In genomic region chr9:8719833-8720486, GRCh38 we compare ENCODE assay signal across 17 cellular contexts.
DNase-seq lines count a peak whose midpoint lies in the region; ATAC-seq and TF ChIP-seq lines count a peak whose summit lies in the region.
"Had no signal": no experiment of that assay in that cellular context is flagged by ENCODE, and none has a peak within 500 bp of the region (broad histone marks: within the 10 kb centered on the region; RNA-seq: fewer than 3 reads in every experiment).

No MANE protein-coding gene starts in this region.

- no peak overlapping the region for H2BK20ac ChIP-seq in H9 (ENCODE audit: low read depth, low read length, poor library complexity, severe bottlenecking)

- no peak overlapping the region for H4K5ac ChIP-seq in H9 (ENCODE audit: insufficient read length, low read depth, low read length)

- H3K9ac ChIP-seq in trophoblast cell (ENCODE audit: low read length) (no peak overlapping the region), mesenchymal stem cell (ENCODE audit: low read length) (no peak overlapping the region), H9 (ENCODE audit: extremely low read depth, insufficient read length, low read length) (no peak overlapping the region)

- no peak overlapping the region for H4K12ac ChIP-seq in trophoblast cell (ENCODE audit: low read depth, low read length)

- peak; percentile 62 for ATAC-seq in activated T-helper 17 cell treated with anti-CD3 and anti-CD28 coated beads, Interleukin-2, amount 50 U/mL, for 72 hours (replicated peaks)
- no peak for ATAC-seq in GM18505 (IDR thresholded peaks at IDR 0.05; ENCODE audit: unreplicated experiment)

- no peak overlapping the region for H2BK12ac ChIP-seq in trophoblast cell (ENCODE audit: low read length)
- no peak overlapping the region for H2BK12ac ChIP-seq in mesenchymal stem cell (ENCODE audit: low read length in 2 of 2)
- H2BK12ac ChIP-seq in H9 (ENCODE audit: insufficient read length, low read depth, low read length): no peak overlapping the region

- H2AFZ ChIP-seq in trophoblast cell (ENCODE audit: insufficient read depth, low read length, poor library complexity): no peak overlapping the region
- H2AFZ ChIP-seq in mesenchymal stem cell (ENCODE audit: low read depth, low read length): no peak overlapping the region
- no peak overlapping the region for H2AFZ ChIP-seq in H9 (ENCODE audit: low read length)

- H2AK5ac ChIP-seq in trophoblast cell (ENCODE audit: low read length) (no peak overlapping the region), mesenchymal stem cell (ENCODE audit: low read length, severe bottlenecking) (no peak overlapping the region), H9 (ENCODE audit: insufficient read length, low read length) (no peak overlapping the region)

- H3K4me2 ChIP-seq in trophoblast cell (ENCODE audit: low read length) (no peak overlapping the region), mesenchymal stem cell (ENCODE audit: low read length, poor library complexity, severe bottlenecking) (no peak overlapping the region), H9 (ENCODE audit: insufficient read depth, insufficient read length, low read length) (no peak overlapping the region)

- H3K9me3 ChIP-seq in HEK293 (ENCODE audit: control insufficient read depth, insufficient read depth, low read depth, low read length) (no peaks in the 10 kb centered on the region), KOPT-K1 (ENCODE audit: insufficient read depth, low read length, poor library complexity, severe bottlenecking) (no peaks in the 10 kb centered on the region), trophoblast cell (ENCODE audit: insufficient read depth, low read depth, low read length) (no peaks in the 10 kb centered on the region), mesenchymal stem cell (ENCODE audit: control insufficient read depth, low read length) (no peaks in the 10 kb centered on the region), H9 (ENCODE audit: control insufficient read depth, low read depth, low read length) (no peaks in the 10 kb centered on the region)

- no CpG with 5 or more reads among the region's 1 CpG for WGBS in trophoblast cell (ENCODE audit: extremely low coverage, insufficient coverage, insufficient read length)
- no CpG with 5 or more reads among the region's 1 CpG for WGBS in mesenchymal stem cell
- no CpG with 5 or more reads among the region's 1 CpG for WGBS in H9 (ENCODE audit: extremely low coverage, insufficient read length, low lambda C conversion rate)

- H3T11ph ChIP-seq in H9 (ENCODE audit: low read length): no peak overlapping the region

- peaks cover 2% of the 10 kb centered on the region for H3K79me1 ChIP-seq in trophoblast cell (ENCODE audit: low read length)
- H3K79me1 ChIP-seq in mesenchymal stem cell (replicated peaks; ENCODE audit: low read length, poor library complexity, severe bottlenecking): peaks cover 15% of the 10 kb centered on the region
- no peaks in the 10 kb centered on the region for H3K79me1 ChIP-seq in H9 (ENCODE audit: insufficient read depth, low read depth, low read length, poor library complexity, severe bottlenecking)

- TF ChIP-seq CTCF in HEK293 (tag by site-specific recombination; IDR thresholded peaks at IDR 0.05) (no peak), H9 (conservative IDR thresholded peaks at IDR 0.05) (no peak)

- DNase-seq in trophoblast cell: peak; percentile 66 to 89
- no peak for DNase-seq in mesenchymal stem cell
- no peak for DNase-seq in H9
- DNase-seq: AML-193, H7, NCI-H1105, NCI-H1694, NCI-H2081 treated with DMSO at 0.1 percent for 48 hours, NCI-H774, RPMI8226, SIG-M5 had no signal

- no peak overlapping the region for H3K4ac ChIP-seq in trophoblast cell (ENCODE audit: low read depth, low read length)
- H3K4ac ChIP-seq in mesenchymal stem cell (ENCODE audit: low read depth in 1 of 2, low read length in 2 of 2): no peak overlapping the region
- no peak overlapping the region for H3K4ac ChIP-seq in H9 (ENCODE audit: low read depth, low read length)

- no peak overlapping the region for H2BK15ac ChIP-seq in mesenchymal stem cell (ENCODE audit: low read depth, poor library complexity, severe bottlenecking)
- H2BK15ac ChIP-seq in H9 (ENCODE audit: low read depth, low read length): no peak overlapping the region

- H4K20me1 ChIP-seq in H9 (ENCODE audit: control insufficient read depth, insufficient read depth, insufficient read length): no peaks in the 10 kb centered on the region

- no peak for TF ChIP-seq POLR2A in GM18505 (IDR thresholded peaks at IDR 0.05; ENCODE audit: borderline replicate concordance, extremely low read depth, insufficient read depth, insufficient read length)

- H3K27me3 ChIP-seq in trophoblast cell (ENCODE audit: insufficient read depth, low read length) (no peaks in the 10 kb centered on the region), mesenchymal stem cell (ENCODE audit: control insufficient read depth in 1 of 2, insufficient read depth in 1 of 2, low read length in 2 of 2) (peaks cover 0 to 12% of the 10 kb centered on the region in 2 experiments), H9 (ENCODE audit: insufficient read depth, low read length) (no peaks in the 10 kb centered on the region)

- H3K14ac ChIP-seq in trophoblast cell (ENCODE audit: low read length): no peak overlapping the region
- H3K14ac ChIP-seq in mesenchymal stem cell (ENCODE audit: low read length in 2 of 2): no peak overlapping the region
- H3K14ac ChIP-seq in H9 (ENCODE audit: insufficient read depth, low read length): no peak overlapping the region

- H3K36me3 ChIP-seq in HEK293 (ENCODE audit: control insufficient read depth in 2 of 2, insufficient read depth in 1 of 2, low read length in 2 of 2) (no peaks in the 10 kb centered on the region), KOPT-K1 (ENCODE audit: insufficient read depth, low read length) (no peaks in the 10 kb centered on the region), trophoblast cell (ENCODE audit: control insufficient read depth in 1 of 2, insufficient read depth in 2 of 2, low read length in 2 of 2) (no peaks in the 10 kb centered on the region), mesenchymal stem cell (ENCODE audit: control insufficient read depth in 1 of 2, insufficient read depth in 2 of 2, low read depth in 1 of 2, low read length in 2 of 2) (no peaks in the 10 kb centered on the region)

- no peak overlapping the region for H3K56ac ChIP-seq in H9 (ENCODE audit: insufficient read length, low read depth, low read length)

- H4K91ac ChIP-seq in trophoblast cell (ENCODE audit: low read depth, low read length): no peak overlapping the region
- H4K91ac ChIP-seq in mesenchymal stem cell (ENCODE audit: low read length): no peak overlapping the region
- no peak overlapping the region for H4K91ac ChIP-seq in H9 (ENCODE audit: insufficient read length, low read depth, low read length)

- H3K4me1 ChIP-seq in HEK293 (ENCODE audit: control insufficient read depth, insufficient read depth, low read length) (peaks cover 8% of the 10 kb centered on the region; the same call in 1 of the 2 replicates), trophoblast cell (ENCODE audit: control insufficient read depth in 1 of 2, insufficient read depth in 2 of 2, low read length in 2 of 2) (peaks cover 5 to 10% of the 10 kb centered on the region in 2 experiments), mesenchymal stem cell (ENCODE audit: control insufficient read depth, insufficient read depth, low read depth, low read length) (peaks cover 4% of the 10 kb centered on the region), H9 (ENCODE audit: insufficient read depth, low read length) (peaks cover 2% of the 10 kb centered on the region; the same call in 1 of the 2 replicates)

- H2BK5ac ChIP-seq in trophoblast cell (ENCODE audit: low read depth, low read length, poor library complexity) (peak overlapping the region; percentile 23), mesenchymal stem cell (ENCODE audit: low read depth, low read length, poor library complexity, severe bottlenecking) (no peak overlapping the region), H9 (ENCODE audit: insufficient read length, low read length) (no peak overlapping the region)

- no peak overlapping the region for H3K23ac ChIP-seq in trophoblast cell (ENCODE audit: low read length)
- no peak overlapping the region for H3K23ac ChIP-seq in mesenchymal stem cell (ENCODE audit: low read length in 2 of 2)
- no peak overlapping the region for H3K23ac ChIP-seq in H9 (ENCODE audit: insufficient read length, low read depth, low read length)

- no peak overlapping the region for H2BK120ac ChIP-seq in trophoblast cell (ENCODE audit: insufficient read depth, low read length, poor library complexity)
- no peak overlapping the region for H2BK120ac ChIP-seq in mesenchymal stem cell (ENCODE audit: low read depth, low read length)
- H2BK120ac ChIP-seq in H9 (ENCODE audit: low read depth, low read length, poor library complexity, severe bottlenecking): no peak overlapping the region

- no peaks in the 10 kb centered on the region for H3K36me3 Mint-ChIP-seq in activated T-helper 17 cell treated with anti-CD3 and anti-CD28 coated beads, Interleukin-2, amount 50 U/mL, for 72 hours (ENCODE audit: low read depth)
- H3K36me3 Mint-ChIP-seq in H9 (ENCODE audit: insufficient read depth in 1 of 3, low read depth in 3 of 3): no peaks in the 10 kb centered on the region
- H3K36me3 Mint-ChIP-seq: IgD-negative memory B cell had no signal

- H3K4me3 ChIP-seq in HEK293 (ENCODE audit: low read depth, low read length) (no peak overlapping the region), trophoblast cell (ENCODE audit: low read depth, low read length) (no peak overlapping the region), mesenchymal stem cell (ENCODE audit: insufficient read depth in 1 of 2, low read depth in 1 of 2, low read length in 2 of 2) (no peak overlapping the region)

- H3K4me3 Mint-ChIP-seq in activated T-helper 17 cell treated with anti-CD3 and anti-CD28 coated beads, Interleukin-2, amount 50 U/mL, for 72 hours: no peak overlapping the region
- no peak overlapping the region for H3K4me3 Mint-ChIP-seq in H9

- H3K23me2 ChIP-seq in H9 (ENCODE audit: insufficient read length, low read depth, low read length, poor library complexity, severe bottlenecking): no peaks in the 10 kb centered on the region

- H3K79me2 ChIP-seq in trophoblast cell (ENCODE audit: control insufficient read depth, insufficient read depth, low read length, poor library complexity) (no peaks in the 10 kb centered on the region), H9 (ENCODE audit: insufficient read depth, low read length) (no peaks in the 10 kb centered on the region)

- POLR2A ChIA-PET in HEK293 (lab: Yijun Ruan, JAX): interaction anchor here (0.6 to 1.3 kb wide), 3 partner anchors 23 to 196 kb away, joined by 3 to 11 read pairs (median 6); no protein-coding TSS in a partner anchor

- no peak overlapping the region for H4K8ac ChIP-seq in trophoblast cell (ENCODE audit: low read depth, low read length)
- H4K8ac ChIP-seq in mesenchymal stem cell (ENCODE audit: low read length): no peak overlapping the region
- no peak overlapping the region for H4K8ac ChIP-seq in H9 (replicated peaks; ENCODE audit: insufficient read length, low read depth, low read length)

- H3K9me3 Mint-ChIP-seq in activated T-helper 17 cell treated with anti-CD3 and anti-CD28 coated beads, Interleukin-2, amount 50 U/mL, for 72 hours: no peaks in the 10 kb centered on the region
- H3K9me3 Mint-ChIP-seq in H9: no peaks in the 10 kb centered on the region
- H3K9me3 Mint-ChIP-seq: IgD-negative memory B cell had no signal

- H3K27ac Mint-ChIP-seq in activated T-helper 17 cell treated with anti-CD3 and anti-CD28 coated beads, Interleukin-2, amount 50 U/mL, for 72 hours: no peak overlapping the region
- H3K27ac Mint-ChIP-seq in H9: no peak overlapping the region
- H3K27ac Mint-ChIP-seq: IgD-negative memory B cell had no signal

- H3K18ac ChIP-seq in trophoblast cell (ENCODE audit: low read length) (no peak overlapping the region), mesenchymal stem cell (ENCODE audit: low read depth in 1 of 2, low read length in 2 of 2) (no peak overlapping the region), H9 (ENCODE audit: insufficient read length, low read depth, low read length) (no peak overlapping the region)

- CTCF ChIA-PET in HEK293 (lab: Yijun Ruan, JAX): interaction anchor here (0.7 kb wide), 2 partner anchors 12 to 117 kb away, joined by 3 to 4 read pairs; no protein-coding TSS in a partner anchor

- no peak overlapping the region for H3K27ac ChIP-seq in HEK293 (ENCODE audit: extremely low read depth, low read depth, low read length)
- peak overlapping the region; percentile 45 for H3K27ac ChIP-seq in KOPT-K1 (ENCODE audit: low read depth, low read length, poor library complexity, severe bottlenecking)
- no peak overlapping the region for H3K27ac ChIP-seq in trophoblast cell (ENCODE audit: low read depth, low read length)
- H3K27ac ChIP-seq in mesenchymal stem cell (ENCODE audit: low read length, poor library complexity, severe bottlenecking): no peak overlapping the region
- H3K27ac ChIP-seq in H9 (ENCODE audit: insufficient read length, low read depth, low read length): no peak overlapping the region
- H3K27ac ChIP-seq: C4-2B had no signal

- H3K27me3 Mint-ChIP-seq in activated T-helper 17 cell treated with anti-CD3 and anti-CD28 coated beads, Interleukin-2, amount 50 U/mL, for 72 hours: no peaks in the 10 kb centered on the region
- H3K27me3 Mint-ChIP-seq in H9 (ENCODE audit: low read depth): no peaks in the 10 kb centered on the region
- H3K27me3 Mint-ChIP-seq: IgD-negative memory B cell had no signal

- H3K4me1 Mint-ChIP-seq in activated T-helper 17 cell treated with anti-CD3 and anti-CD28 coated beads, Interleukin-2, amount 50 U/mL, for 72 hours: no peaks in the 10 kb centered on the region
- peaks cover 43 to 54% of the 10 kb centered on the region in 2 experiments for H3K4me1 Mint-ChIP-seq in H9

Comparison
In these comparisons a context has a peak if more than half of its experiments do, and no peak if none do; other contexts are left out.
1. DNase-seq: peak in trophoblast cell (2 of 2); none in mesenchymal stem cell (single experiment) and H9 (single experiment).